ENCODE assay signal across 8 cellular contexts in the genomic region with DNA sequence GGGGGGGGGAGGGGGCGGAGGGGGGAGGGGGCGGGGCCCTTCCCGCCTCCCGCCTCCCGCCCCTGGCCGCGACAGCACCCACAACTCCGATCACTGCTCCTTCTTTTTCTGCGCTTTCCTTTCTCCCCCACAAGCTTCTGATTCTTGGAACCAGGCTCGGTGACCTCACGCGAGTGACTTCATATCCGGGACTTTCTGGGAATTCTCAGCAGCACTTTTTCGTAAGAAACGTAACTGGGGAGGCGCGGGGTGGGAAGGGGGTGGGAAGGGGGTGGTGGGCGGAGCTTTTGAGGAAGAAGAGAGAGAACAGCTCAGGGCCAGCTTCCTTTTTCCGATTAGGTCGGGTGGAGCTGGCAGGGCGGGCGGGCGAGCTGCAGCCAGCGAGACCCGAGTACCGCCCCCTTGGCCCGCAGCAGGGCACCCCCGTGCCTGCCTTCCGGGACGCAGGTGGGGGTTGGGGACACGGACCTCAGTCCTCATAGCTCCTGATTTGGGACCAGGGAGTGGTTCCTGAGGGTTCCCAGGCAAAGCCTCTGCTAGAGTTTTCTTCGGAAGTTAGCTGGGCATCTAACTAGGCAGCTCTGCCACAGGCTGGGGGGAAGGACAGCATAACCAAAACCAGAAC. TPM values are rescaled to one million over a fixed set of nuclear protein-coding genes. Genes with fewer than 3 reads are reported as not detected.
DNase-seq lines count a peak whose midpoint lies in the region; ATAC-seq, FAIRE-seq and TF ChIP-seq lines count a peak whose summit lies in the region.

No MANE protein-coding gene starts in this region.

- peaks cover 2% of the 10 kb centered on the region for H3K27me3 Mint-ChIP-seq in activated CD4-positive, alpha-beta T cell treated with anti-CD3 and anti-CD28 coated beads, Interleukin-2, amount 10 ng/mL, durations not matched to agents 24 days and 14 days

- peak overlapping the region; percentile 94 to 96 for H3K27ac ChIP-seq in coronary artery

- H3K4me3 ChIP-seq in coronary artery, result peak overlapping the region; percentile 63

- no peak for FAIRE-seq in D721Med (lab: Jason Lieb, UNC)

- intact Hi-C loops in activated CD4-positive, alpha-beta T cell treated with anti-CD3 and anti-CD28 coated beads, Interleukin-2, amount 10 ng/mL, durations not matched to agents 24 days and 14 days (cut with micrococcal nuclease), result loop anchor here (1.0 to 5.0 kb wide), 2 partner anchors 204 to 228 kb away; a partner anchor contains a TSS
- intact Hi-C loops in left colon (cut with DNase I, micrococcal nuclease), result no loop called here

- H3K36me3 Mint-ChIP-seq in activated CD4-positive, alpha-beta T cell treated with anti-CD3 and anti-CD28 coated beads, Interleukin-2, amount 10 ng/mL, durations not matched to agents 24 days and 14 days (ENCODE audit: low read depth), result peaks cover 5% of the 10 kb centered on the region

- H3K27ac Mint-ChIP-seq in activated CD4-positive, alpha-beta T cell treated with anti-CD3 and anti-CD28 coated beads, Interleukin-2, amount 10 ng/mL, durations not matched to agents 24 days and 14 days, result peak overlapping the region; percentile 92

- DNase-seq in D721Med (ENCODE audit: insufficient read length, low spot score), result peak; percentile 75
- DNase-seq in H4 (ENCODE audit: low spot score), result peak; percentile 85
- peak; percentile 87 for DNase-seq in NCI-H226
- DNase-seq in activated CD4-positive, alpha-beta T cell treated with anti-CD3 and anti-CD28 coated beads, Interleukin-2, amount 10 ng/mL, durations not matched to agents 24 days and 14 days, result peak; percentile 91
- DNase-seq in coronary artery (ENCODE audit: low spot score), result peak; percentile 97
- peak; percentile 86 to 90 for DNase-seq in left colon
- peak; percentile 42 to 71 for DNase-seq in stimulated activated CD4-positive, alpha-beta T cell treated with anti-CD3 and anti-CD28 coated beads, Interleukin-15, amount 100 ng/mL, for 48 hours (ENCODE audit: low read depth in 2 of 2)

- peaks cover 5% of the 10 kb centered on the region for H3K9me3 Mint-ChIP-seq in activated CD4-positive, alpha-beta T cell treated with anti-CD3 and anti-CD28 coated beads, Interleukin-2, amount 10 ng/mL, durations not matched to agents 24 days and 14 days

- peak; percentile 54 for ATAC-seq in left colon
- ATAC-seq in HG02970 (IDR thresholded peaks at IDR 0.05; ENCODE audit: low FRiP score, unreplicated experiment), result no peak

- peaks cover 49% of the 10 kb centered on the region for H3K4me1 Mint-ChIP-seq in activated CD4-positive, alpha-beta T cell treated with anti-CD3 and anti-CD28 coated beads, Interleukin-2, amount 10 ng/mL, durations not matched to agents 24 days and 14 days

- H3K4me3 Mint-ChIP-seq in activated CD4-positive, alpha-beta T cell treated with anti-CD3 and anti-CD28 coated beads, Interleukin-2, amount 10 ng/mL, durations not matched to agents 24 days and 14 days, result peak overlapping the region; percentile 61

- no peak for TF ChIP-seq CTCF in D721Med (IDR thresholded peaks at IDR 0.05; ENCODE audit: insufficient read depth, missing control alignments)
- TF ChIP-seq CTCF in coronary artery (IDR thresholded peaks at IDR 0.05), result no peak

RNA-seq across cellular contexts. Expression of a gene that starts 14.6 kb away (rescaled TPM):
- total RNA-seq in H4 (2014; rRNA removed; shearing (Covaris generic)), result not detected in 2 replicates
- total RNA-seq in activated CD4-positive, alpha-beta T cell treated with anti-CD3 and anti-CD28 coated beads, Interleukin-2, amount 10 ng/mL, durations not matched to agents 24 days and 14 days, result 2.7 and 2.9 TPM in 2 replicates
- total RNA-seq in left colon, result not detected

RNA-seq across cellular contexts. Expression of a gene that starts 24.4 kb away (rescaled TPM):
- 3.8 and 4.3 TPM in 2 replicates for total RNA-seq in H4 (2014; rRNA removed; shearing (Covaris generic))
- 40.5 and 43.1 TPM in 2 replicates for total RNA-seq in activated CD4-positive, alpha-beta T cell treated with anti-CD3 and anti-CD28 coated beads, Interleukin-2, amount 10 ng/mL, durations not matched to agents 24 days and 14 days
- total RNA-seq in left colon, result 10 to 100 TPM; 19.2 to 33.7 TPM
